In the genomic region with DNA sequence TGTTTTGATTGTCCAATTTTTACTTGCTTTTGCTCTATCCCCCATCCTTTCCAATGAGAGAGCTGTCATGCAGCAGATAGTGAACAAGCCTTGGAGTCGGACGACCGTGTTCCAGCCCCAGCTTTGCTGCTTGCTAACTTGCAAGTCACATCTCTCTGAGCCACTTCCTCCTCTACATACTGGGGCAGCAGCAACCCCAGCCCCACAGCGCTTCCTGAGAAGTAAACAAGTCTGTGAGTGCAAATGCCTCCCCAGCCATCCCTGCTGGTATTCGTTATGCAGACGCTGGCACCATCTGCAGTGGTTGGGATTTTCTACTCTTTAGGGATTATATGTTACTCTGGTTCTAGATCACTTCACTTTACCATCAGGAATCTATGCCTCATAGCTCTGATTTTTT, we compare ENCODE assay signal across 8 cellular contexts. TPM values are rescaled to one million over a fixed set of nuclear protein-coding genes. Genes with fewer than 3 reads are reported as not detected.
A peak's percentile ranks its signal among the peaks of the same experiment; 100 is the strongest.
DNase-seq lines count a peak whose midpoint lies in the region; FAIRE-seq and TF ChIP-seq lines count a peak whose summit lies in the region.

No MANE protein-coding gene starts in this region.

- no peak overlapping the region for H3K23ac ChIP-seq in H1 (ENCODE audit: insufficient read length)
- no peak overlapping the region for H3K23ac ChIP-seq in neuronal stem cell (ENCODE audit: low read depth, low read length, poor library complexity)

- TF ChIP-seq RAD21 in H1 (IDR thresholded peaks at IDR 0.05 in 1 of 2, conservative IDR thresholded peaks at IDR 0.05 in 1 of 2; ENCODE audit: low read depth in 2 of 2, low read length in 2 of 2) = no peak

- H2BK15ac ChIP-seq in H1 (ENCODE audit: low read length) (no peak overlapping the region), neuronal stem cell (ENCODE audit: low read length) (no peak overlapping the region)

- H4K8ac ChIP-seq in H1 (ENCODE audit: extremely low read depth, insufficient read depth, low read length) (no peak overlapping the region), neuronal stem cell (ENCODE audit: low read depth, low read length) (no peak overlapping the region)

- H3K4me1 ChIP-seq in MM.1S (ENCODE audit: low read length) = no peaks in the 10 kb centered on the region
- H3K4me1 ChIP-seq in H1 (replicated peaks in 1 of 4; ENCODE audit: control insufficient read depth in 3 of 4, insufficient read depth in 4 of 4, low read length in 3 of 4) = no peaks in the 10 kb centered on the region; a peak in 1 of 7 replicates
- no peaks in the 10 kb centered on the region for H3K4me1 ChIP-seq in neuronal stem cell (ENCODE audit: control insufficient read depth in 2 of 2, insufficient read depth in 1 of 2, low read depth in 1 of 2, low read length in 2 of 2)

- H4K91ac ChIP-seq in H1 (replicated peaks; ENCODE audit: insufficient read length, low read length) (no peak overlapping the region), neuronal stem cell (ENCODE audit: low read depth, low read length, poor library complexity) (no peak overlapping the region)

- H3K4me3 ChIP-seq in MM.1S (ENCODE audit: low read length) (no peak overlapping the region), H1 (ENCODE audit: extremely low read depth in 1 of 4, insufficient read depth in 2 of 4, low read depth in 3 of 4, low read length in 4 of 4) (no peak overlapping the region), neuronal stem cell (ENCODE audit: low read length in 2 of 2) (no peak overlapping the region)

- no peak overlapping the region for H4K5ac ChIP-seq in H1 (ENCODE audit: insufficient read length, low read depth, low read length)

- H3K4ac ChIP-seq in H1 (replicated peaks; ENCODE audit: insufficient read length, low read depth, low read length) (no peak overlapping the region), neuronal stem cell (ENCODE audit: low read length) (no peak overlapping the region)

- no peaks in the 10 kb centered on the region for H3F3A ChIP-seq in MM.1S (ENCODE audit: insufficient read depth, low read length)

- H4K20me1 ChIP-seq in MM.1S (ENCODE audit: insufficient read depth, low read length) = no peaks in the 10 kb centered on the region
- no peaks in the 10 kb centered on the region for H4K20me1 ChIP-seq in H1 (replicated peaks in 1 of 2; ENCODE audit: control insufficient read depth in 1 of 2, insufficient read depth in 2 of 2, low read length in 2 of 2)

- H2AFZ ChIP-seq in MM.1S (ENCODE audit: low read length) (0 out of 2 replicates have a peak overlapping the region, but pooled peaks have one; percentile 24), H1 (ENCODE audit: low read length) (no peak overlapping the region), neuronal stem cell (ENCODE audit: low read length) (no peak overlapping the region)

- FAIRE-seq in H1 (lab: Jason Lieb, UNC) = peak; percentile 7

- H3K18ac ChIP-seq in H1 (ENCODE audit: extremely low read depth, low read length) (no peak overlapping the region), neuronal stem cell (ENCODE audit: low read length) (no peak overlapping the region)

- no peaks in the 10 kb centered on the region for H3K9me2 ChIP-seq in MM.1S (replicated peaks; ENCODE audit: insufficient read depth, low read length)

- H2AK5ac ChIP-seq in H1 (ENCODE audit: low read depth, low read length) = no peak overlapping the region
- no peak overlapping the region for H2AK5ac ChIP-seq in neuronal stem cell (ENCODE audit: low read depth, low read length)

- no peak overlapping the region for H3K56ac ChIP-seq in H1 (replicated peaks; ENCODE audit: insufficient read length, low read depth, low read length)

- H3K27ac ChIP-seq in MM.1S (ENCODE audit: low read length) (no peak overlapping the region), H1 (ENCODE audit: low read depth, low read length) (no peak overlapping the region), neuronal stem cell (replicated peaks; ENCODE audit: low read length) (no peak overlapping the region)

- H2BK12ac ChIP-seq in H1 (ENCODE audit: low read depth, low read length) = no peak overlapping the region
- no peak overlapping the region for H2BK12ac ChIP-seq in neuronal stem cell (ENCODE audit: low read length)

- no peak overlapping the region for H2BK20ac ChIP-seq in H1 (ENCODE audit: low read length)

- whole genome bisulfite sequencing in H1 (ENCODE audit: extremely low coverage in 1 of 2, insufficient coverage in 1 of 2, insufficient read length in 1 of 2, insufficient replicate concordance in 2 of 2, low coverage in 1 of 2, low lambda C conversion rate in 2 of 2, missing lambda C conversion rate in 1 of 2), 2 experiments = 63% methylated on average over 6 of the region's 6 CpGs; no CpG with 5 or more reads in 1 of the 2 experiments
- WGBS in neuronal stem cell (ENCODE audit: extremely low coverage in 2 of 2, insufficient read length in 2 of 2, insufficient replicate concordance in 1 of 2), 2 donors = no CpG with 5 or more reads among the region's 6 CpGs

- H2BK5ac ChIP-seq in H1 (ENCODE audit: low read depth, low read length) = no peak overlapping the region
- H2BK5ac ChIP-seq in neuronal stem cell (ENCODE audit: low read length) = no peak overlapping the region

- H3K14ac ChIP-seq in H1 (ENCODE audit: insufficient read length) (no peak overlapping the region), neuronal stem cell (ENCODE audit: low read length) (no peak overlapping the region)

- peak; percentile 61 for DNase-seq in MM.1S
- DNase-seq in activated CD4-positive, alpha-beta T cell treated with anti-CD3 and anti-CD28 coated beads for 48 hours = peak; percentile 59
- no peak for DNase-seq in H1 (ENCODE audit: low read depth in 1 of 2, low spot score in 2 of 2)
- DNase-seq in stimulated activated CD4-positive, alpha-beta T cell treated with anti-CD3 and anti-CD28 coated beads, Interleukin-15, amount 100 ng/mL, for 24 hours = peak; percentile 62
- DNase-seq in SHP77 treated with DMSO at 0.1 percent for 48 hours (lab: John Stamatoyannopoulos, UW) = no peak
- DNase-seq in neuronal stem cell (ENCODE audit: low spot score) = no peak
- DNase-seq in middle frontal gyrus (ENCODE audit: extremely low spot score, low spot score) = no peak
- no peak for DNase-seq in NCI-H187 (lab: John Stamatoyannopoulos, UW)

- POLR2A ChIA-PET in H1 (lab: Charles Lee; ENCODE audit: partially characterized antibody) = interaction anchor here (0.6 to 2.1 kb wide), 4 partner anchors 50 to 132 kb away, joined by 3 to 11 read pairs (median 4); no protein-coding TSS in a partner anchor

- no peaks in the 10 kb centered on the region for H3K79me1 ChIP-seq in H1 (ENCODE audit: low read depth, low read length)
- no peaks in the 10 kb centered on the region for H3K79me1 ChIP-seq in neuronal stem cell (ENCODE audit: low read depth, low read length)

- TF ChIP-seq EP300 in H1 (IDR thresholded peaks at IDR 0.05; ENCODE audit: borderline replicate concordance in 1 of 2, low read depth in 2 of 2, low read length in 2 of 2) = no peak

- H3K9ac ChIP-seq in MM.1S (ENCODE audit: low read length) (no peak overlapping the region), H1 (replicated peaks in 1 of 4; ENCODE audit: extremely low read depth in 1 of 4, low read depth in 3 of 4, low read length in 3 of 4) (no peak overlapping the region), neuronal stem cell (ENCODE audit: low read depth, low read length, poor library complexity) (no peak overlapping the region)

- H3K36me3 ChIP-seq in MM.1S (replicated peaks; ENCODE audit: insufficient read depth, low read length) = no peaks in the 10 kb centered on the region
- H3K36me3 ChIP-seq in H1 (ENCODE audit: control insufficient read depth in 2 of 4, insufficient read depth in 4 of 4, low read length in 3 of 4) = no peaks in the 10 kb centered on the region
- peaks cover 1 to 30% of the 10 kb centered on the region in 2 donors for H3K36me3 ChIP-seq in neuronal stem cell (replicated peaks in 1 of 2; ENCODE audit: control insufficient read depth in 2 of 2, insufficient read depth in 2 of 2, low read length in 2 of 2)

- H3K9me3 ChIP-seq in MM.1S (replicated peaks; ENCODE audit: insufficient read depth, low read length) (no peaks in the 10 kb centered on the region), H1 (ENCODE audit: insufficient read depth in 2 of 2, low read depth in 1 of 2, low read length in 1 of 2) (no peaks in the 10 kb centered on the region), neuronal stem cell (replicated peaks in 1 of 2; ENCODE audit: control insufficient read depth in 2 of 2, insufficient read depth in 1 of 2, low read depth in 1 of 2, low read length in 2 of 2) (no peaks in the 10 kb centered on the region)

- H2BK120ac ChIP-seq in H1 (replicated peaks; ENCODE audit: low read depth, low read length) = no peak overlapping the region
- H2BK120ac ChIP-seq in neuronal stem cell (ENCODE audit: low read depth, low read length) = no peak overlapping the region

- H3K4me2 ChIP-seq in MM.1S (ENCODE audit: low read depth, low read length) (no peak overlapping the region), H1 (ENCODE audit: insufficient read depth in 1 of 2, low read depth in 2 of 2, low read length in 2 of 2) (no peak overlapping the region), neuronal stem cell (ENCODE audit: insufficient read depth, low read length, poor library complexity, severe bottlenecking) (no peak overlapping the region)

- TF ChIP-seq CTCF in MM.1S (IDR thresholded peaks at IDR 0.05; ENCODE audit: low read length) (no peak), H1 (IDR thresholded peaks at IDR 0.05; ENCODE audit: control extremely low read depth in 1 of 3, insufficient read depth in 1 of 3, low read depth in 1 of 3, low read length in 3 of 3) (no peak)

- no peaks in the 10 kb centered on the region for H3K23me2 ChIP-seq in H1 (ENCODE audit: low read depth, low read length)

- H3K27me3 ChIP-seq in MM.1S (replicated peaks; ENCODE audit: insufficient read depth, low read length) (0 out of 2 replicates have a peak, but pooled peaks cover 3% of the 10 kb centered on the region), H1 (replicated peaks in 1 of 4; ENCODE audit: control insufficient read depth in 3 of 4, extremely low read depth in 1 of 4, insufficient read depth in 3 of 4, low read length in 3 of 4) (no peaks in the 10 kb centered on the region), neuronal stem cell (ENCODE audit: control insufficient read depth in 3 of 3, insufficient read depth in 3 of 3, low read depth in 1 of 3, low read length in 3 of 3) (no peaks in the 10 kb centered on the region)

- H3K79me2 ChIP-seq in MM.1S (ENCODE audit: low read length) (no peaks in the 10 kb centered on the region), H1 (ENCODE audit: control insufficient read depth in 1 of 2, insufficient read depth in 2 of 2, low read length in 2 of 2) (no peaks in the 10 kb centered on the region)

- TF ChIP-seq POLR2A in H1 (IDR thresholded peaks at IDR 0.05; ENCODE audit: control extremely low read depth in 1 of 2, low read depth in 2 of 2, low read length in 2 of 2) = no peak

- CTCF ChIA-PET in H1 (lab: Charles Lee; ENCODE audit: partially characterized antibody) = interaction anchor here (0.7 to 18.0 kb wide), 17 partner anchors 11 to 256 kb away, joined by 3 to 327 read pairs (median 4); no protein-coding TSS in a partner anchor

RNA-seq across cellular contexts. Expression of a gene that starts 35.0 kb away (rescaled TPM):
- total RNA-seq in H1 (2021; fragmentation: NEBNext Ultra II Directional; extraction: Animal tissue kit (Norgen Biotek cat#: 25700)) = 0.25 and 0.37 TPM in 2 replicates
- polyA plus RNA-seq in H1 (2011; rRNA removed) = 0.25 and 0.26 TPM in 2 replicates
- 0.13 TPM for polyA plus RNA-seq in H1 (2011; cell fraction: cytosol; rRNA removed)
- polyA plus RNA-seq in H1 (2011; cell fraction: nucleus; rRNA removed) = 0.29 TPM
- 0.47 to 0.88 TPM (median 0.64 TPM) in 4 replicates for polyA plus RNA-seq in H1 (2012, experiment 1 of 2)
- 0.43 TPM for polyA plus RNA-seq in H1 (2012, experiment 2 of 2)
- polyA plus RNA-seq in H1 (2013, experiment 1 of 2) = 0.57 TPM
- 0.50 TPM for polyA plus RNA-seq in H1 (2013, experiment 2 of 2)
- 0.17 and 0.22 TPM in 2 replicates for polyA minus RNA-seq in H1 (2011; rRNA and poly(A)+ RNA removed)
- not detected for polyA minus RNA-seq in H1 (2011; cell fraction: cytosol; rRNA and poly(A)+ RNA removed)
- 0.20 TPM for polyA minus RNA-seq in H1 (2011; cell fraction: nucleus; rRNA and poly(A)+ RNA removed)
- polyA plus RNA-seq in neuronal stem cell (2013, experiment 1 of 2) = 0.10 TPM
- 0.10 TPM for polyA plus RNA-seq in neuronal stem cell (2013, experiment 2 of 2)

Comparison
In these comparisons a context has a peak if more than half of its experiments do, and no peak if none do; other contexts are left out.
1. DNase-seq: peak in MM.1S (single experiment), activated CD4-positive, alpha-beta T cell treated with anti-CD3 and anti-CD28 coated beads for 48 hours (single experiment) and stimulated activated CD4-positive, alpha-beta T cell treated with anti-CD3 and anti-CD28 coated beads, Interleukin-15, amount 100 ng/mL, for 24 hours (single experiment); none in H1 (0 of 2), SHP77 treated with DMSO at 0.1 percent for 48 hours (single experiment), neuronal stem cell (single experiment), middle frontal gyrus (single experiment) and NCI-H187 (0 of 2).